ENCODE assay signal across 11 cellular contexts in genomic region chr10:102396751-102397151, GRCh38. TPM values are rescaled to one million over a fixed set of nuclear protein-coding genes. Genes with fewer than 3 reads are reported as not detected.
DNase-seq lines count a peak whose midpoint lies in the region; ATAC-seq and TF ChIP-seq lines count a peak whose summit lies in the region.
"Had no signal": no experiment of that assay in that cellular context is flagged by ENCODE, and none has a peak within 500 bp of the region (broad histone marks: within the 10 kb centered on the region; RNA-seq: fewer than 3 reads in every experiment).

No MANE protein-coding gene starts in this region.

- intact Hi-C loops in stomach (cut with DNase I; ENCODE audit: low total_unique reads), result no loop called here

- ATAC-seq in activated CD8-positive, alpha-beta memory T cell treated with anti-CD3 and anti-CD28 coated beads, Interleukin-2, amount 10 ng/mL, durations not matched to agents 7 days and 5 days, result no peak
- ATAC-seq in GM21717 (IDR thresholded peaks at IDR 0.05; ENCODE audit: unreplicated experiment), result no peak

- H3K4me1 ChIP-seq in iPS-15b (ENCODE audit: control insufficient read depth, insufficient read depth, low read length), result peaks cover 16% of the 10 kb centered on the region
- H3K4me1 ChIP-seq in stomach, result peaks cover 33 to 70% (median 57%) of the 10 kb centered on the region in 4 donors

- TF ChIP-seq CTCF in VCaP (conservative IDR thresholded peaks at IDR 0.05) (no peak), stomach (IDR thresholded peaks at IDR 0.05) (no peak)

- H3K27me3 Mint-ChIP-seq in activated CD8-positive, alpha-beta memory T cell treated with anti-CD3 and anti-CD28 coated beads, Interleukin-2, amount 10 ng/mL, durations not matched to agents 7 days and 5 days, result no peaks in the 10 kb centered on the region

- no peak for TF ChIP-seq POLR2A in stomach (IDR thresholded peaks at IDR 0.05)

- H3K4me1 Mint-ChIP-seq in activated CD8-positive, alpha-beta memory T cell treated with anti-CD3 and anti-CD28 coated beads, Interleukin-2, amount 10 ng/mL, durations not matched to agents 7 days and 5 days, result peaks cover 44% of the 10 kb centered on the region

- CTCF ChIA-PET in activated CD8-positive, alpha-beta memory T cell treated with anti-CD3 and anti-CD28 coated beads, Interleukin-2, amount 10 ng/mL, durations not matched to agents 7 days and 5 days (lab: Charles Lee), result interaction anchor here (1.0 to 16.5 kb wide), 4 partner anchors 24 to 169 kb away, joined by 3 to 271 read pairs (median 14); partner anchors contain the start of genes ELOVL3 and FBXL15

- no peaks in the 10 kb centered on the region for H3K9me3 ChIP-seq in iPS-15b (ENCODE audit: control insufficient read depth, insufficient read depth, low read length)
- no peaks in the 10 kb centered on the region for H3K9me3 ChIP-seq in stomach

- no peak for DNase-seq in activated CD8-positive, alpha-beta memory T cell treated with anti-CD3 and anti-CD28 coated beads, Interleukin-2, amount 10 ng/mL, durations not matched to agents 7 days and 5 days
- no peak for DNase-seq in activated CD8-positive, alpha-beta memory T cell treated with anti-CD3 and anti-CD28 coated beads, Interleukin-2, amount 50 U/mL, for 4 hours
- DNase-seq in stomach, result no peak
- DNase-seq in NCI-H82 treated with DMSO at 0.1 percent for 48 hours (lab: John Stamatoyannopoulos, UW; ENCODE audit: unreplicated experiment), result no peak
- no peak for DNase-seq in HUDEP-2 (lab: John Stamatoyannopoulos, UW; ENCODE audit: unreplicated experiment in 76 of 76)
- DNase-seq: AML-193; NK-92 treated with Interleukin-12 subunit alpha and Interleukin-12 subunit beta, amount 100 ng/mL, for 24 hours; stimulated activated CD4-positive, alpha-beta T cell treated with anti-CD3 and anti-CD28 coated beads, Interleukin-2, amount 100 ng/mL, for 48 hours had no signal

- TF ChIP-seq EP300 in stomach (IDR thresholded peaks at IDR 0.05), result no peak

- H3K4me3 Mint-ChIP-seq in activated CD8-positive, alpha-beta memory T cell treated with anti-CD3 and anti-CD28 coated beads, Interleukin-2, amount 10 ng/mL, durations not matched to agents 7 days and 5 days, result peak overlapping the region; percentile 84

- H3K36me3 ChIP-seq in iPS-15b (ENCODE audit: control insufficient read depth, insufficient read depth, low read length) (peaks cover 44% of the 10 kb centered on the region), stomach (peaks cover 11 to 42% (median 39%) of the 10 kb centered on the region in 4 donors)

- H3K27ac Mint-ChIP-seq in activated CD8-positive, alpha-beta memory T cell treated with anti-CD3 and anti-CD28 coated beads, Interleukin-2, amount 10 ng/mL, durations not matched to agents 7 days and 5 days, result peak overlapping the region; percentile 90

- no peaks in the 10 kb centered on the region for H3K9me3 Mint-ChIP-seq in activated CD8-positive, alpha-beta memory T cell treated with anti-CD3 and anti-CD28 coated beads, Interleukin-2, amount 10 ng/mL, durations not matched to agents 7 days and 5 days (ENCODE audit: low read depth)

- H3K27me3 ChIP-seq in iPS-15b (ENCODE audit: control insufficient read depth, insufficient read depth, low read length) (peaks cover 11% of the 10 kb centered on the region), stomach (no peaks in the 10 kb centered on the region)

- peaks cover 26% of the 10 kb centered on the region for H3K36me3 Mint-ChIP-seq in activated CD8-positive, alpha-beta memory T cell treated with anti-CD3 and anti-CD28 coated beads, Interleukin-2, amount 10 ng/mL, durations not matched to agents 7 days and 5 days

- H3K9ac ChIP-seq in iPS-15b (ENCODE audit: low read depth, low read length), result no peak overlapping the region

- H3K4me3 ChIP-seq in iPS-15b (ENCODE audit: low read depth, low read length) (peak overlapping the region; percentile 95), stomach (peak overlapping the region; percentile 58 to 68 (median 62))

- WGBS in stomach, 5 donors, result 86 to 91% (median 89%) methylated on average over 2 to 10 of the region's 10 CpGs

- H3K27ac ChIP-seq in VCaP, result peak overlapping the region; percentile 61; the same call in 1 of the 2 replicates
- peak overlapping the region in 4 of 5 donors; percentile 96 to 99 (median 98) for H3K27ac ChIP-seq in stomach

RNA-seq across cellular contexts. Expression of gene NFKB2, which starts 1.2 kb away (rescaled TPM):
- total RNA-seq in activated CD8-positive, alpha-beta memory T cell treated with anti-CD3 and anti-CD28 coated beads, Interleukin-2, amount 10 ng/mL, durations not matched to agents 7 days and 5 days, result 100 to 1,000 TPM in 1 of 2 experiments, 10 to 100 TPM in 1; 78.1 to 199 TPM
- total RNA-seq in stomach, result 10 to 100 TPM in 4 of 5 donors, 1 to 10 TPM in 1; 9.7 to 84.0 (median 26.7) TPM
- 10 to 100 TPM; 19.2 to 25.6 (median 20.0) TPM for polyA plus RNA-seq in stomach

RNA-seq across cellular contexts. Expression of gene PSD, which starts 21.8 kb away (rescaled TPM):
- 1 to 10 TPM; 2.8 to 2.9 TPM for total RNA-seq in activated CD8-positive, alpha-beta memory T cell treated with anti-CD3 and anti-CD28 coated beads, Interleukin-2, amount 10 ng/mL, durations not matched to agents 7 days and 5 days
- total RNA-seq in stomach, result 10 to 100 TPM; 24.5 to 74.7 (median 24.6) TPM
- polyA plus RNA-seq in stomach, result 10 to 100 TPM in 1 of 3 donors, 1 to 10 TPM in 2; 2.2 to 10.4 (median 2.3) TPM

RNA-seq across cellular contexts. Expression of gene FBXL15, which starts 23.9 kb away (rescaled TPM):
- total RNA-seq in activated CD8-positive, alpha-beta memory T cell treated with anti-CD3 and anti-CD28 coated beads, Interleukin-2, amount 10 ng/mL, durations not matched to agents 7 days and 5 days, result 10 to 100 TPM; 13.5 to 15.2 TPM
- 100 to 1,000 TPM in 1 of 5 donors, 10 to 100 TPM in 2, 1 to 10 TPM in 2; 3.5 to 315 (median 15.6) TPM for total RNA-seq in stomach
- polyA plus RNA-seq in stomach, result 10 to 100 TPM; 19.2 to 21.4 (median 20.4) TPM

RNA-seq across cellular contexts. Expression of gene CUEDC2, which starts 35.6 kb away (rescaled TPM):
- total RNA-seq in activated CD8-positive, alpha-beta memory T cell treated with anti-CD3 and anti-CD28 coated beads, Interleukin-2, amount 10 ng/mL, durations not matched to agents 7 days and 5 days, result 10 to 100 TPM; 73.5 to 78.2 TPM
- 100 to 1,000 TPM in 1 of 5 donors, 10 to 100 TPM in 4; 15.9 to 145 (median 31.8) TPM for total RNA-seq in stomach
- polyA plus RNA-seq in stomach, result 10 to 100 TPM; 48.6 to 59.2 (median 49.2) TPM

RNA-seq across cellular contexts. Expression of gene C10orf95, which starts 54.6 kb away (rescaled TPM):
- total RNA-seq in activated CD8-positive, alpha-beta memory T cell treated with anti-CD3 and anti-CD28 coated beads, Interleukin-2, amount 10 ng/mL, durations not matched to agents 7 days and 5 days, result under 1 TPM in 1 of 2 experiments, not detected in 1; 0.35 TPM
- 1 to 10 TPM in 1 of 5 donors, not detected in 4; 8.0 TPM for total RNA-seq in stomach
- polyA plus RNA-seq in stomach, result under 1 TPM; 0.46 to 0.62 (median 0.53) TPM

Comparison
In these comparisons a context has a peak if more than half of its experiments do, and no peak if none do; other contexts are left out.
1. RNA of gene PSD, which starts 21.8 kb away (total RNA-seq): 24.5 to 74.7 TPM in stomach; 2.8 to 2.9 TPM in activated CD8-positive, alpha-beta memory T cell treated with anti-CD3 and anti-CD28 coated beads, Interleukin-2, amount 10 ng/mL, durations not matched to agents 7 days and 5 days; every median in the first group is over 4 times any median in the second.